23 cellular contexts compared by ENCODE assay signal in genomic region chr3:96986241-96986640, GRCh38.
A peak's percentile ranks its signal among the peaks of the same experiment; 100 is the strongest.
DNase-seq lines count a peak whose midpoint lies in the region; ATAC-seq, FAIRE-seq and TF ChIP-seq lines count a peak whose summit lies in the region.
"Had no signal": no experiment of that assay in that cellular context is flagged by ENCODE, and none has a peak within 500 bp of the region (broad histone marks: within the 10 kb centered on the region; RNA-seq: fewer than 3 reads in every experiment).

No MANE protein-coding gene starts in this region.

- no peaks in the 10 kb centered on the region for H3K79me2 ChIP-seq in MM.1S (ENCODE audit: low read length)

- H3K9ac ChIP-seq in MM.1S (ENCODE audit: low read length) = no peak overlapping the region

- in situ Hi-C loops in gastrocnemius medialis (cut with MboI; ENCODE audit: low sequenced_read_pairs in 4 of 4) = no loop called here

- no peak overlapping the region for H2AFZ ChIP-seq in MM.1S (ENCODE audit: low read length)

- TF ChIP-seq POLR2A in gastrocnemius medialis (IDR thresholded peaks at IDR 0.05) = no peak

- peak; percentile 5 for DNase-seq in DMS53 (lab: John Stamatoyannopoulos, UW)
- no peak for DNase-seq in DMS53 treated with DMSO at 0.1 percent for 48 hours (lab: John Stamatoyannopoulos, UW; ENCODE audit: unreplicated experiment)
- DNase-seq in MM.1S = peak; percentile 45
- peak; percentile 0 for DNase-seq in NCI-H345 treated with DMSO at 0.1 percent for 48 hours (lab: John Stamatoyannopoulos, UW; ENCODE audit: unreplicated experiment)
- peak; percentile 39 for DNase-seq in bronchial epithelial cell (ENCODE audit: low read depth)
- no peak for DNase-seq in gastrocnemius medialis
- no peak for DNase-seq in aorta
- no peak for DNase-seq in NCI-H146 (lab: John Stamatoyannopoulos, UW)
- DNase-seq: Calu3, GOT3, HFFc6, Kasumi-1, NCI-H1694 treated with DMSO at 0.1 percent for 48 hours, NCI-H2107, NCI-H524 treated with DMSO at 0.1 percent for 48 hours, NCI-H82, Peyer's patch, SIG-M5 had no signal

- intact Hi-C loops in gastrocnemius medialis (cut with DNase I; ENCODE audit: low total_unique reads) = no loop called here
- intact Hi-C loops in aorta (cut with DNase I) = no loop called here

- FAIRE-seq in bronchial epithelial cell (lab: Jason Lieb, UNC) = no peak
- FAIRE-seq: G401.6, HepG2, K562 had no signal

- 92 to 100% methylated on average over 1 of the region's 1 CpG for WGBS in aorta, 2 donors

- H3K9me3 ChIP-seq in MM.1S (replicated peaks; ENCODE audit: insufficient read depth, low read length) = no peaks in the 10 kb centered on the region
- no peaks in the 10 kb centered on the region for H3K9me3 ChIP-seq in gastrocnemius medialis
- peaks cover 3% of the 10 kb centered on the region for H3K9me3 ChIP-seq in aorta (ENCODE audit: control insufficient read depth, low read length)
- H3K9me3 ChIP-seq: HAP-1, Peyer's patch had no signal

- TF ChIP-seq CTCF in MM.1S (IDR thresholded peaks at IDR 0.05; ENCODE audit: low read length) = no peak
- TF ChIP-seq CTCF in bronchial epithelial cell (IDR thresholded peaks at IDR 0.05; ENCODE audit: insufficient read depth, low read length, severe bottlenecking) = no peak
- no peak for TF ChIP-seq CTCF in gastrocnemius medialis (IDR thresholded peaks at IDR 0.05 in 4 of 5, conservative IDR thresholded peaks at IDR 0.05 in 1 of 5)

- no peaks in the 10 kb centered on the region for H4K20me1 ChIP-seq in MM.1S (ENCODE audit: insufficient read depth, low read length)

- H3K4me3 ChIP-seq in MM.1S (ENCODE audit: low read length) (no peak overlapping the region), bronchial epithelial cell (ENCODE audit: low read depth, low read length) (no peak overlapping the region), gastrocnemius medialis (no peak overlapping the region), aorta (ENCODE audit: low read length in 2 of 2) (no peak overlapping the region)
- H3K4me3 ChIP-seq: HAP-1, K562, Peyer's patch, SK-N-MC had no signal

- no peaks in the 10 kb centered on the region for H3K36me3 ChIP-seq in MM.1S (replicated peaks; ENCODE audit: insufficient read depth, low read length)
- no peaks in the 10 kb centered on the region for H3K36me3 ChIP-seq in bronchial epithelial cell (ENCODE audit: control insufficient read depth, insufficient read depth, low read length)
- no peaks in the 10 kb centered on the region for H3K36me3 ChIP-seq in gastrocnemius medialis
- H3K36me3 ChIP-seq in aorta (ENCODE audit: control insufficient read depth in 1 of 2, insufficient read depth in 2 of 2, low read length in 1 of 2) = no peaks in the 10 kb centered on the region
- H3K36me3 ChIP-seq: HAP-1, Peyer's patch had no signal

- no peaks in the 10 kb centered on the region for H3K4me1 ChIP-seq in MM.1S (ENCODE audit: low read length)
- H3K4me1 ChIP-seq in gastrocnemius medialis = no peaks in the 10 kb centered on the region
- H3K4me1 ChIP-seq in aorta (ENCODE audit: control insufficient read depth in 1 of 2, insufficient read depth in 2 of 2, low read length in 2 of 2) = no peaks in the 10 kb centered on the region
- H3K4me1 ChIP-seq: HAP-1, Peyer's patch had no signal

- ATAC-seq in gastrocnemius medialis = no peak
- ATAC-seq in aorta (ENCODE audit: low FRiP score) = no peak
- ATAC-seq: HepG2, K562 had no signal

- H3K27me3 ChIP-seq in MM.1S (replicated peaks; ENCODE audit: insufficient read depth, low read length) = no peaks in the 10 kb centered on the region
- no peaks in the 10 kb centered on the region for H3K27me3 ChIP-seq in bronchial epithelial cell (ENCODE audit: control insufficient read depth, insufficient read depth, low read length)
- H3K27me3 ChIP-seq in gastrocnemius medialis = no peaks in the 10 kb centered on the region
- no peaks in the 10 kb centered on the region for H3K27me3 ChIP-seq in aorta (ENCODE audit: control insufficient read depth in 1 of 2, insufficient read depth in 2 of 2, low read length in 1 of 2)
- H3K27me3 ChIP-seq: Peyer's patch had no signal

- H3K4me2 ChIP-seq in MM.1S (ENCODE audit: low read depth, low read length) = no peak overlapping the region

- H3F3A ChIP-seq in MM.1S (ENCODE audit: insufficient read depth, low read length) = no peaks in the 10 kb centered on the region

- H3K9me2 ChIP-seq in MM.1S (replicated peaks; ENCODE audit: insufficient read depth, low read length) = no peaks in the 10 kb centered on the region

- H3K27ac ChIP-seq in MM.1S (ENCODE audit: low read length) = no peak overlapping the region
- no peak overlapping the region for H3K27ac ChIP-seq in gastrocnemius medialis
- no peak overlapping the region for H3K27ac ChIP-seq in aorta (ENCODE audit: low read depth in 1 of 2, low read length in 2 of 2)
- H3K27ac ChIP-seq: Peyer's patch, SK-N-MC had no signal

Comparison
In these comparisons a context has a peak if more than half of its experiments do, and no peak if none do; other contexts are left out.
1. DNase-seq: peak in DMS53 (single experiment), MM.1S (single experiment), NCI-H345 treated with DMSO at 0.1 percent for 48 hours (single experiment) and bronchial epithelial cell (single experiment); none in DMS53 treated with DMSO at 0.1 percent for 48 hours (single experiment), gastrocnemius medialis (0 of 2), aorta (0 of 2) and NCI-H146 (single experiment).